In genomic region chr4:5120468-5120867, GRCh38 we compare ENCODE assay signal across 20 cellular contexts.
"Had no signal": no experiment of that assay in that cellular context is flagged by ENCODE, and none has a peak within 500 bp of the region (broad histone marks: within the 10 kb centered on the region; RNA-seq: fewer than 3 reads in every experiment).

No MANE protein-coding gene starts in this region.

- FAIRE-seq: islet of Langerhans had no signal

- DNase-seq: dorsolateral prefrontal cortex; effector CD4-positive, alpha-beta T cell; gastrocnemius medialis; kidney glomerular epithelial cell; left ventricle myocardium superior; natural killer cell; occipital lobe; ovary; posterior cingulate gyrus; psoas muscle; right cardiac atrium; sigmoid colon; spleen; stimulated activated CD8-positive, alpha-beta memory T cell treated with anti-CD3 and anti-CD28 coated beads, Interleukin-4, amount 100 ng/mL, for 48 hours; stimulated activated naive CD4-positive, alpha-beta T cell; stimulated activated naive CD8-positive, alpha-beta T cell treated with anti-CD3 and anti-CD28 coated beads, Interleukin-15, amount 100 ng/mL, for 72 hours; transverse colon; upper lobe of right lung; uterus had no signal
